ENCODE assay signal across 9 cellular contexts in genomic region chr20:40265872-40266533, GRCh38.
DNase-seq lines count a peak whose midpoint lies in the region; ATAC-seq, FAIRE-seq and TF ChIP-seq lines count a peak whose summit lies in the region.
"Had no signal": no experiment of that assay in that cellular context is flagged by ENCODE, and none has a peak within 500 bp of the region (broad histone marks: within the 10 kb centered on the region; RNA-seq: fewer than 3 reads in every experiment).

No MANE protein-coding gene starts in this region.

- no peak for TF ChIP-seq EP300 in A549 (IDR thresholded peaks at IDR 0.05)

- H3K27ac Mint-ChIP-seq in WTC11: no peak overlapping the region
- no peak overlapping the region for H3K27ac Mint-ChIP-seq in CD4-positive, alpha-beta memory T cell
- H3K27ac Mint-ChIP-seq: activated naive CD4-positive, alpha-beta T cell treated with anti-CD3 and anti-CD28 coated beads, Interleukin-2, amount 50 U/mL, for 24 hours had no signal

- POLR2A ChIA-PET in A549 (lab: Yijun Ruan, JAX): no interaction called here
- POLR2A ChIA-PET in WTC11 (lab: Charles Lee): no interaction called here
- POLR2A ChIA-PET in CD4-positive, alpha-beta memory T cell (lab: Charles Lee; ENCODE audit: partially characterized antibody): no interaction called here

- ATAC-seq in A549 (peak in 1 of 2 experiments; percentile 68; a peak in 3 of 6 replicates), WTC11 (peak; percentile 30), HG02571 (IDR thresholded peaks at IDR 0.05; ENCODE audit: unreplicated experiment) (no peak), HG03095 (IDR thresholded peaks at IDR 0.05; ENCODE audit: unreplicated experiment) (no peak)

- no peaks in the 10 kb centered on the region for H3K4me1 ChIP-seq in A549
- no peaks in the 10 kb centered on the region for H3K4me1 ChIP-seq in CD4-positive, alpha-beta memory T cell (ENCODE audit: insufficient read depth, low read length)

- no peak overlapping the region for H3K4me2 ChIP-seq in A549

- H3K4me3 ChIP-seq in A549 (no peak overlapping the region), HFF-Myc (replicated peaks; ENCODE audit: low read depth, low read length) (no peak overlapping the region)
- H3K4me3 ChIP-seq in CD4-positive, alpha-beta memory T cell (ENCODE audit: low read length in 2 of 2): no peak overlapping the region

- H3K27ac ChIP-seq in A549: no peak overlapping the region
- no peak overlapping the region for H3K27ac ChIP-seq in CD4-positive, alpha-beta memory T cell (ENCODE audit: low read depth, low read length)

- peak; percentile 37 for TF ChIP-seq CTCF in A549 (IDR thresholded peaks at IDR 0.05)
- peak; percentile 56 for TF ChIP-seq CTCF in HFF-Myc (IDR thresholded peaks at IDR 0.05; ENCODE audit: low read depth, low read length, missing control alignments)
- no peak for TF ChIP-seq CTCF in WTC11 (IDR thresholded peaks at IDR 0.05)

- no peak overlapping the region for H3K4me3 Mint-ChIP-seq in WTC11
- no peak overlapping the region for H3K4me3 Mint-ChIP-seq in CD4-positive, alpha-beta memory T cell
- H3K4me3 Mint-ChIP-seq: activated naive CD4-positive, alpha-beta T cell treated with anti-CD3 and anti-CD28 coated beads, Interleukin-2, amount 50 U/mL, for 24 hours had no signal

- no peaks in the 10 kb centered on the region for H3K9me3 ChIP-seq in A549
- no peaks in the 10 kb centered on the region for H3K9me3 ChIP-seq in CD4-positive, alpha-beta memory T cell (ENCODE audit: control insufficient read depth in 1 of 2, low read length in 2 of 2)

- DNase-seq in A549 (ENCODE audit: low read depth in 1 of 2, low spot score in 1 of 2) (peak in 1 of 2 experiments; percentile 23), HFF-Myc (ENCODE audit: extremely low read depth, low read depth) (no peak), WTC11 (ENCODE audit: low spot score) (peak; percentile 36), hippocampal formation (lab: John Stamatoyannopoulos, UW) (peak; percentile 8 to 12), NCI-H510A treated with DMSO at 0.1 percent for 48 hours (lab: John Stamatoyannopoulos, UW) (no peak)
- no peak for DNase-seq in CD4-positive, alpha-beta memory T cell

- peaks cover 19% of the 10 kb centered on the region for H3K36me3 Mint-ChIP-seq in WTC11
- no peaks in the 10 kb centered on the region for H3K36me3 Mint-ChIP-seq in CD4-positive, alpha-beta memory T cell
- H3K36me3 Mint-ChIP-seq: activated naive CD4-positive, alpha-beta T cell treated with anti-CD3 and anti-CD28 coated beads, Interleukin-2, amount 50 U/mL, for 24 hours had no signal

- no peaks in the 10 kb centered on the region for H3K27me3 ChIP-seq in CD4-positive, alpha-beta memory T cell (ENCODE audit: insufficient read depth, low read length)

- peak; percentile 34 to 42; a peak in 4 of 5 replicates for TF ChIP-seq RAD21 in A549 (conservative IDR thresholded peaks at IDR 0.05 in 1 of 2, IDR thresholded peaks at IDR 0.05 in 1 of 2)

- peaks cover 68% of the 10 kb centered on the region for H3K4me1 Mint-ChIP-seq in WTC11
- H3K4me1 Mint-ChIP-seq in CD4-positive, alpha-beta memory T cell: no peaks in the 10 kb centered on the region
- H3K4me1 Mint-ChIP-seq: activated naive CD4-positive, alpha-beta T cell treated with anti-CD3 and anti-CD28 coated beads, Interleukin-2, amount 50 U/mL, for 24 hours had no signal

- no peak for TF ChIP-seq POLR2A in A549 (IDR thresholded peaks at IDR 0.05; ENCODE audit: low read length)

- no peaks in the 10 kb centered on the region for H3K27me3 Mint-ChIP-seq in WTC11 (ENCODE audit: low read depth)
- no peaks in the 10 kb centered on the region for H3K27me3 Mint-ChIP-seq in CD4-positive, alpha-beta memory T cell
- H3K27me3 Mint-ChIP-seq: activated naive CD4-positive, alpha-beta T cell treated with anti-CD3 and anti-CD28 coated beads, Interleukin-2, amount 50 U/mL, for 24 hours had no signal

- 3% methylated on average over 6 of the region's 6 CpGs for WGBS in A549 (ENCODE audit: missing lambda C conversion rate)

- no peak for FAIRE-seq in A549 (lab: Jason Lieb, UNC)

- intact Hi-C loops in CD4-positive, alpha-beta memory T cell (cut with micrococcal nuclease): no loop called here

- H3K9me3 Mint-ChIP-seq in WTC11: no peaks in the 10 kb centered on the region
- no peaks in the 10 kb centered on the region for H3K9me3 Mint-ChIP-seq in CD4-positive, alpha-beta memory T cell
- H3K9me3 Mint-ChIP-seq: activated naive CD4-positive, alpha-beta T cell treated with anti-CD3 and anti-CD28 coated beads, Interleukin-2, amount 50 U/mL, for 24 hours had no signal

- no peaks in the 10 kb centered on the region for H3K36me3 ChIP-seq in CD4-positive, alpha-beta memory T cell (ENCODE audit: insufficient read depth, low read length)

- CTCF ChIA-PET in A549 (lab: Yijun Ruan, JAX) (no interaction called here), WTC11 (lab: Charles Lee) (interaction anchor here (3.6 to 5.9 kb wide), 2 partner anchors 15 to 205 kb away, joined by 27 read pairs; no protein-coding TSS in a partner anchor)
- CTCF ChIA-PET in CD4-positive, alpha-beta memory T cell (lab: Charles Lee; ENCODE audit: partially characterized antibody): no interaction called here

TF ChIP-seq in A549, 52 proteins besides CTCF, POLR2A, EP300 and RAD21:
- TF ChIP-seq SMC3 (IDR thresholded peaks at IDR 0.05): peak; percentile 42; the same call in 2 of the 3 replicates
- TF ChIP-seq ATOH8 (CRISPR knock-in tag; IDR thresholded peaks at IDR 0.05; ENCODE audit: low read depth): no peak

TF ChIP-seq in WTC11, 78 proteins besides CTCF, POLR2A, EP300 and RAD21 (continues in another document):
- TF ChIP-seq ZNF232 (CRISPR knock-in tag; IDR thresholded peaks at IDR 0.05): no peak
- no peak for TF ChIP-seq TP53 (CRISPR knock-in tag; IDR thresholded peaks at IDR 0.05)
- no peak for TF ChIP-seq E2F4 (CRISPR knock-in tag; IDR thresholded peaks at IDR 0.05; ENCODE audit: borderline replicate concordance, low read depth)
- TF ChIP-seq GABPB1 (CRISPR knock-in tag; IDR thresholded peaks at IDR 0.05): no peak
- no peak for TF ChIP-seq ZNF317 (CRISPR knock-in tag; IDR thresholded peaks at IDR 0.05; ENCODE audit: borderline replicate concordance, low read depth)
- no peak for TF ChIP-seq OVOL2 (CRISPR knock-in tag; IDR thresholded peaks at IDR 0.05; ENCODE audit: borderline replicate concordance)
- TF ChIP-seq PREB (CRISPR knock-in tag; IDR thresholded peaks at IDR 0.05; ENCODE audit: borderline replicate concordance): no peak
- no peak for TF ChIP-seq AFF4 (CRISPR knock-in tag; IDR thresholded peaks at IDR 0.05; ENCODE audit: borderline replicate concordance)
- no peak for TF ChIP-seq KAT7 (CRISPR knock-in tag; IDR thresholded peaks at IDR 0.05; ENCODE audit: borderline replicate concordance)
- no peak for TF ChIP-seq RORB (CRISPR knock-in tag; IDR thresholded peaks at IDR 0.05)

Comparison
In these comparisons a context has a peak if more than half of its experiments do, and no peak if none do; other contexts are left out.
1. DNase-seq: peak in WTC11 (single experiment) and hippocampal formation (2 of 2); none in HFF-Myc (single experiment), NCI-H510A treated with DMSO at 0.1 percent for 48 hours (single experiment) and CD4-positive, alpha-beta memory T cell (0 of 5).
2. Of the 8 proteins assayed by ChIP-seq in both WTC11 and A549: peak only in WTC11: none; only in A549: CTCF; in both: none; in neither: 7.